ENCODE assay signal across 9 cellular contexts in the genomic region with DNA sequence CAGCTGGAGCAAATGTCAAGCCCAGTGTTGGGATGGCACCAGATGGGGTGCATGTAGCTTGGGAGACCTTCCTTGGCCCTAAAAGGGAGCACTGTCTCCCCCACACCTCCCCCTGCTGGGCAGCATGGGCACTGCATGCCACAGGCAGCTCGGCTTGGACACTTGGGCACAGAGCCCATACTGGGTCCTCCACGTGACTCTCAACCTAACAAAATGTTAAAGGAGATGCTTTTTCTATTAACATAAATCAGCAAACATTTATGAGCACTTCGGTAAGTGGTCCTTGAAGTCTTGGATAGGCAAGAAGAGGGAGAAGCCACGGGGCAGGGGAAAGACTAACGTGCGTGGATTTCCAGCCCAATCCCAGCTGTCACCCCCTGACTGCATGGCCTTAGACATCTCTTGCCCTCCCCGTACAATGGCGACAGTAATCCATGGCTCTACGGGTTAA. TPM values are rescaled to one million over a fixed set of nuclear protein-coding genes. Genes with fewer than 3 reads are reported as not detected.
DNase-seq lines count a peak whose midpoint lies in the region; ATAC-seq and TF ChIP-seq lines count a peak whose summit lies in the region.
"Had no signal": no experiment of that assay in that cellular context is flagged by ENCODE, and none has a peak within 500 bp of the region (broad histone marks: within the 10 kb centered on the region; RNA-seq: fewer than 3 reads in every experiment).

No MANE protein-coding gene starts in this region.

- H3K9me3 ChIP-seq in MG63: no peaks in the 10 kb centered on the region

- DNase-seq in CD14-positive monocyte (ENCODE audit: low spot score) (peak; percentile 68), MG63 (peak; percentile 64), choroid plexus epithelial cell (ENCODE audit: low read depth) (peak; percentile 68), medulla oblongata (ENCODE audit: extremely low spot score) (peak; percentile 71)
- DNase-seq in activated CD4-positive, alpha-beta T cell treated with anti-CD3 and anti-CD28 coated beads for 48 hours: peak; percentile 85
- DNase-seq in stimulated activated CD8-positive, alpha-beta memory T cell treated with anti-CD3 and anti-CD28 coated beads, Interleukin-15, amount 100 ng/mL, for 48 hours (ENCODE audit: low read depth in 2 of 2): peak; percentile 47 to 48

- no peak overlapping the region for H3K4me3 Mint-ChIP-seq in CD14-positive monocyte
- H3K4me3 Mint-ChIP-seq: stimulated activated naive CD8-positive, alpha-beta T cell treated with anti-CD3 and anti-CD28 coated beads, Interleukin-15, Interleukin-2, amounts not matched to agents 100 ng/mL and 50 ng/mL, for 24 hours had no signal

- H3K4me1 Mint-ChIP-seq in CD14-positive monocyte: no peaks in the 10 kb centered on the region

- ATAC-seq in GM19467 (IDR thresholded peaks at IDR 0.05; ENCODE audit: unreplicated experiment) (peak; percentile 88), HG03378 (IDR thresholded peaks at IDR 0.05; ENCODE audit: unreplicated experiment) (no peak)

- peaks cover 0 to 7% (median 0%) of the 10 kb centered on the region in 7 donors for H3K9me3 Mint-ChIP-seq in CD14-positive monocyte
- H3K9me3 Mint-ChIP-seq: stimulated activated naive CD8-positive, alpha-beta T cell treated with anti-CD3 and anti-CD28 coated beads, Interleukin-15, Interleukin-2, amounts not matched to agents 100 ng/mL and 50 ng/mL, for 24 hours had no signal

- intact Hi-C loops in CD14-positive monocyte (cut with micrococcal nuclease): loop anchor here in 1 of 2 donors (5.0 kb wide), 1 partner anchor 183 kb away; no protein-coding TSS in a partner anchor

- H3K27me3 ChIP-seq in MG63: no peaks in the 10 kb centered on the region

- H3K4me3 ChIP-seq in MG63 (no peak overlapping the region), choroid plexus epithelial cell (ENCODE audit: low read depth, low read length) (no peak overlapping the region)

- H3K27me3 Mint-ChIP-seq in CD14-positive monocyte (ENCODE audit: low read depth in 3 of 3): peaks cover 2 to 7% (median 4%) of the 10 kb centered on the region in 3 donors
- H3K27me3 Mint-ChIP-seq: stimulated activated naive CD8-positive, alpha-beta T cell treated with anti-CD3 and anti-CD28 coated beads, Interleukin-15, Interleukin-2, amounts not matched to agents 100 ng/mL and 50 ng/mL, for 24 hours had no signal

- H3K27ac Mint-ChIP-seq in CD14-positive monocyte: no peak overlapping the region
- H3K27ac Mint-ChIP-seq: stimulated activated naive CD8-positive, alpha-beta T cell treated with anti-CD3 and anti-CD28 coated beads, Interleukin-15, Interleukin-2, amounts not matched to agents 100 ng/mL and 50 ng/mL, for 24 hours had no signal

- H3K36me3 ChIP-seq in MG63: no peaks in the 10 kb centered on the region

- TF ChIP-seq CTCF in CD14-positive monocyte (IDR thresholded peaks at IDR 0.05) (peak; percentile 99), choroid plexus epithelial cell (conservative IDR thresholded peaks at IDR 0.05; ENCODE audit: low read depth, low read length) (peak; percentile 100)

- no peaks in the 10 kb centered on the region for H3K36me3 Mint-ChIP-seq in CD14-positive monocyte

RNA-seq across cellular contexts. Expression of a gene that starts 23.9 kb away (rescaled TPM):
- polyA plus RNA-seq in CD14-positive monocyte: 10 to 100 TPM in 1 of 2 donors, 1 to 10 TPM in 1; 9.7 to 16.2 TPM
- 97.3 and 98.2 TPM in 2 replicates for total RNA-seq in MG63 (2014; rRNA removed; shearing (Covaris generic); ENCODE audit: low replicate concordance)

RNA-seq across cellular contexts. Expression of a gene that starts 37.3 kb away (rescaled TPM):
- polyA plus RNA-seq in CD14-positive monocyte: not detected
- 2.7 and 3.7 TPM in 2 replicates for total RNA-seq in MG63 (2014; rRNA removed; shearing (Covaris generic); ENCODE audit: low replicate concordance)
